In the genomic region with DNA sequence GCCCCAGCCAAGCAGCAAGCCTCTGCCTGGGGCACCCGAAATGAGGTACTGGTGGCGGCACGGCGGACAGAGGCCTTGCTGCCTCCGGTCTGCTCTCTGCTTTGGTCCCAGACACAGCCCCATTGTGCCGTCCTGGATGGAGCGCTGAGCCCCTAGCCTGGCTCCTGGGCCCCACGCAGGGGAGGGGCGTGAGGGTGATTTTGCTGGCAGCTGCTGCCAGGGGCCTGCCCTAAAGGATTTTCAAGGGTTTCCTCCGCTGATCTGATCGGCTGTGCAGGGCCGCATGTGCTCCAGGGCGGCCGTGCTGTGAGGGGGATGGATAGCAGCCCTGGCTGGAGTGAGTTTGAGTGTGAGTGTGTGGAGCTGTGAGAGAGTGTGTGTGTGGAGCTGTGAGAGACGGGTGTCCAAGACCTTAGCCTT, we compare ENCODE assay signal across 8 cellular contexts. TPM values are rescaled to one million over a fixed set of nuclear protein-coding genes. Genes with fewer than 3 reads are reported as not detected.
DNase-seq lines count a peak whose midpoint lies in the region; ATAC-seq and TF ChIP-seq lines count a peak whose summit lies in the region.

No MANE protein-coding gene starts in this region.

- no peaks in the 10 kb centered on the region for H3K27me3 ChIP-seq in thyroid gland

- no peak for TF ChIP-seq CTCF in chondrocyte (IDR thresholded peaks at IDR 0.05)
- no peak for TF ChIP-seq CTCF in GM10266 (IDR thresholded peaks at IDR 0.05; ENCODE audit: control insufficient read depth, insufficient read depth, low read depth, missing control alignments)
- no peak for TF ChIP-seq CTCF in thyroid gland (IDR thresholded peaks at IDR 0.05)

- peak; percentile 42 for ATAC-seq in Right ventricle myocardium inferior
- ATAC-seq in GM21381 (IDR thresholded peaks at IDR 0.05; ENCODE audit: unreplicated experiment), result no peak

- H3K27ac ChIP-seq in thyroid gland, result peak overlapping the region in 1 of 3 donors; percentile 53

- no peak for TF ChIP-seq POLR2A in thyroid gland (IDR thresholded peaks at IDR 0.05)

- H3K4me1 Mint-ChIP-seq in chondrocyte (ENCODE audit: low read depth), result peaks cover 27% of the 10 kb centered on the region

- peaks cover 20 to 26% of the 10 kb centered on the region in 2 donors for H3K4me1 ChIP-seq in thyroid gland

- 11 to 38% methylated on average over 7 to 14 of the region's 15 CpGs for WGBS in thyroid gland, 2 donors

- no peaks in the 10 kb centered on the region for H3K27me3 Mint-ChIP-seq in chondrocyte (ENCODE audit: low read depth)

- no peaks in the 10 kb centered on the region for H3K9me3 ChIP-seq in thyroid gland

- DNase-seq in Right ventricle myocardium inferior (ENCODE audit: missing footprints), result no peak
- DNase-seq in cardiac septum (ENCODE audit: low spot score), result no peak
- no peak for DNase-seq in chondrocyte (ENCODE audit: low spot score)
- DNase-seq in medulla oblongata (ENCODE audit: extremely low spot score), result peak; percentile 56
- DNase-seq in SHP77 (lab: John Stamatoyannopoulos, UW), result no peak
- no peak for DNase-seq in GM10266 (ENCODE audit: extremely low spot score)
- no peak for DNase-seq in thyroid gland

- no peaks in the 10 kb centered on the region for H3K36me3 Mint-ChIP-seq in chondrocyte (ENCODE audit: low read depth)

- peak overlapping the region; percentile 75 for H3K27ac Mint-ChIP-seq in chondrocyte (ENCODE audit: unreplicated experiment)

- intact Hi-C loops in Right ventricle myocardium inferior (cut with DNase I), result no loop called here
- intact Hi-C loops in cardiac septum (cut with DNase I), result no loop called here
- intact Hi-C loops in thyroid gland (cut with DNase I), result no loop called here

- H3K4me3 Mint-ChIP-seq in chondrocyte (ENCODE audit: unreplicated experiment), result peak overlapping the region; percentile 83

- peak overlapping the region in 1 of 3 donors; percentile 55 for H3K4me3 ChIP-seq in thyroid gland (replicated peaks in 1 of 3)

- H3K36me3 ChIP-seq in thyroid gland, result no peaks in the 10 kb centered on the region

- H3K9me3 Mint-ChIP-seq in chondrocyte (ENCODE audit: low read depth), result no peaks in the 10 kb centered on the region

RNA-seq across cellular contexts. Expression of gene GPSM1, which starts 1.3 kb away (rescaled TPM):
- total RNA-seq in Right ventricle myocardium inferior (48.6 TPM), cardiac septum (35.1 TPM), chondrocyte (25.3 to 43.5 TPM (median 40.0 TPM) in 3 replicates), thyroid gland (10 to 100 TPM in 3 of 4 donors, 1 to 10 TPM in 1; 5.9 to 18.1 (median 12.2) TPM)

RNA-seq across cellular contexts. Expression of gene CCDC187, which starts 24.7 kb away (rescaled TPM):
- total RNA-seq in Right ventricle myocardium inferior (not detected), cardiac septum (0.03 TPM), chondrocyte (not detected in 3 replicates), thyroid gland (1 to 10 TPM; 5.2 to 9.1 (median 6.2) TPM)

RNA-seq across cellular contexts. Expression of gene DNLZ, which starts 34.9 kb away (rescaled TPM):
- total RNA-seq in Right ventricle myocardium inferior, result 40.6 TPM
- total RNA-seq in cardiac septum, result 34.1 TPM
- total RNA-seq in chondrocyte, result 16.4 to 19.9 TPM (median 17.7 TPM) in 3 replicates
- total RNA-seq in thyroid gland, result 10 to 100 TPM; 16.2 to 58.4 (median 23.1) TPM

RNA-seq across cellular contexts. Expression of gene CARD9, which starts 44.8 kb away (rescaled TPM):
- total RNA-seq in Right ventricle myocardium inferior (1.4 TPM), cardiac septum (0.70 TPM), chondrocyte (0.22 to 2.4 TPM (median 1.9 TPM) in 3 replicates), thyroid gland (1 to 10 TPM in 1 of 4 donors, under 1 TPM in 3; 0.27 to 1.5 (median 0.74) TPM)
